Comparison of ENCODE assay signal across 28 cellular contexts in the genomic region with DNA sequence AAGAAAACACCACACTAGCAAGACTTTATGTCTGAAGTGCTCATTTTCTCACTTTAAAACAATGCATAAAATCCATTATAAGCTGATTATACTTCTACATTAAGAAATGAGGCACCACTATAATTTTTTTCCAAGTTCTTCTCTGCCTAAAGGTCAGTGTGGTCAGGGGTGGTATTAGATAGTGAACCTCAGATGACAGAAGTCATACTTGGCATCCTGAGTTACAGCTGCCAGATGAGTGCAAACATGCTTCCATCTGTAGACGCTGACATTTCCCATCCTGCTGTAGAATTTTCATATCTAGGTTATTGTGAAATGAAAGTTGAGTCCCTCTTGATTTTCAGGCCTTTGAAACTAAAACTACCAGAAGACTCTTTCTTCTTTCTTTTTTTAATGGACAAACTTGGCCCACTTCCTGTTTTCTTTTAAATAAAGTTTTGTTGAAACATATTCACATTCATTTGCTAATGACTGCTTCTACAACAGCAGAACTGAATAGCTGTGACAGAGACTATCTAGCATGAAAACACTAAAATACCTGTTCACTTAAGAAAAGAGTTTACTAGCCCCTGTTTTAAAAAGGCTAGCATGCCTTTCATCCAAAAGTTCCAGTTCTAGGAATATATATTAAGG.
"Had no signal": no experiment of that assay in that cellular context is flagged by ENCODE, and none has a peak within 500 bp of the region (broad histone marks: within the 10 kb centered on the region; RNA-seq: fewer than 3 reads in every experiment).

No MANE protein-coding gene starts in this region.

- H3K4me1 ChIP-seq: ascending aorta, body of pancreas had no signal

- H3K4me3 Mint-ChIP-seq: activated CD8-positive, alpha-beta T cell treated with anti-CD3 and anti-CD28 coated beads, Interleukin-2, amount 10 ng/mL, durations not matched to agents 7 days and 5 days; activated naive CD4-positive, alpha-beta T cell treated with anti-CD3 and anti-CD28 coated beads, Interleukin-2, amount 50 U/mL, for 24 hours; T-cell; WTC11 had no signal

- ATAC-seq: activated CD8-positive, alpha-beta T cell treated with anti-CD3 and anti-CD28 coated beads, Interleukin-2, amount 10 ng/mL, durations not matched to agents 7 days and 5 days; body of pancreas; T-cell; WTC11 had no signal

- H3K4me1 Mint-ChIP-seq: activated naive CD4-positive, alpha-beta T cell treated with anti-CD3 and anti-CD28 coated beads, Interleukin-2, amount 50 U/mL, for 24 hours; T-cell had no signal

- H3K36me3 ChIP-seq: ascending aorta, MG63 had no signal

- H3K4me2 ChIP-seq: KMS-11 had no signal

- H3K36me3 Mint-ChIP-seq: activated naive CD4-positive, alpha-beta T cell treated with anti-CD3 and anti-CD28 coated beads, Interleukin-2, amount 50 U/mL, for 24 hours; T-cell; WTC11 had no signal

- DNase-seq: activated CD4-positive, alpha-beta T cell treated with anti-CD3 and anti-CD28 coated beads for 48 hours; activated CD4-positive, alpha-beta T cell treated with anti-CD3 and anti-CD28 coated beads, Interleukin-2, amount 50 U/mL, for 4 hours; activated CD4-positive, CD25-positive, alpha-beta regulatory T cell treated with anti-CD3 and anti-CD28 coated beads, Interleukin-2, amount 50 U/mL, for 72 hours; activated CD8-positive, alpha-beta memory T cell treated with anti-CD3 and anti-CD28 coated beads, Interleukin-2, amount 50 U/mL, for 48 hours; activated CD8-positive, alpha-beta T cell treated with anti-CD3 and anti-CD28 coated beads, Interleukin-2, amount 10 ng/mL, durations not matched to agents 7 days and 5 days; activated effector memory CD4-positive, alpha-beta T cell treated with Interleukin-2 at 50 U/mL for 16 hours; activated naive CD4-positive, alpha-beta T cell; activated T-cell treated with anti-CD3 and anti-CD28 coated beads, Interleukin-2, amount 50 U/mL, for 1 hour; amniotic stem cell; body of pancreas; central memory CD4-positive, alpha-beta T cell; MG63; NCI-H1092 treated with DMSO at 0.1 percent for 48 hours; NCI-H1436; NCI-H1694 treated with DMSO at 0.1 percent for 48 hours; NCI-H2029 treated with DMSO at 0.1 percent for 48 hours; NCI-H345; NCI-H510A; NCI-H526 treated with DMSO at 0.1 percent for 48 hours; SIG-M5; T-cell; T-helper 2 cell; T1000 had no signal

- H3K4me3 ChIP-seq: ascending aorta, body of pancreas, MG63, SK-N-MC had no signal

- H3K27ac ChIP-seq: ascending aorta, body of pancreas, KMS-11, SK-N-MC had no signal

- H3K27me3 ChIP-seq: ascending aorta, body of pancreas, MG63 had no signal

- H3K9me3 ChIP-seq: ascending aorta, body of pancreas, MG63 had no signal

- H3K9ac ChIP-seq: KMS-11 had no signal

- H3K27me3 Mint-ChIP-seq: activated naive CD4-positive, alpha-beta T cell treated with anti-CD3 and anti-CD28 coated beads, Interleukin-2, amount 50 U/mL, for 24 hours; T-cell had no signal

- H3K27ac Mint-ChIP-seq: activated CD8-positive, alpha-beta T cell treated with anti-CD3 and anti-CD28 coated beads, Interleukin-2, amount 10 ng/mL, durations not matched to agents 7 days and 5 days; activated naive CD4-positive, alpha-beta T cell treated with anti-CD3 and anti-CD28 coated beads, Interleukin-2, amount 50 U/mL, for 24 hours; T-cell; WTC11 had no signal
